Comparison of ENCODE assay signal across 23 cellular contexts in the genomic region with DNA sequence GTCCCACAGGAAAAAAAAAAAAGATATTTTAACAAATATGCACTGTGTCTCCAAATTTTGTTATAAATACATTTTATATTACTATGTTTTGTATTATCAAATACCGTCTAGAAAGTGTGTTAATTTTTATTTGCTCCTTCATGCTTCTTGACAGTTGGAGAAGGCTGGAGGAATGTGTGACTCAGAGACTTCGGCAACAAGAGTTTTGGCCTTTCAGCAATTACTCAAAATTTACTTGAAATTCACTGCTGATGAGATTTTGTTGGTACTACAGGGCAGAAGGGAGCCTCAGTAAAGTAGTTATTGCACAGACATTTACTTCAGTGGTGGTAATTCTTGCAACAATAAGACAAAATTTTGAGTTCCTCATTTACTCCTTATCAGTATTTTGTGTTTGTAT.
DNase-seq lines count a peak whose midpoint lies in the region; ATAC-seq, FAIRE-seq and TF ChIP-seq lines count a peak whose summit lies in the region.
"Had no signal": no experiment of that assay in that cellular context is flagged by ENCODE, and none has a peak within 500 bp of the region (broad histone marks: within the 10 kb centered on the region; RNA-seq: fewer than 3 reads in every experiment).

No MANE protein-coding gene starts in this region.

- H3K9me3 Mint-ChIP-seq in astrocyte (ENCODE audit: unreplicated experiment) (no peaks in the 10 kb centered on the region), glutamatergic neuron (ENCODE audit: unreplicated experiment) (no peaks in the 10 kb centered on the region)
- H3K9me3 Mint-ChIP-seq: activated CD4-positive, alpha-beta memory T cell treated with anti-CD3 and anti-CD28 coated beads, Interleukin-2, amount 10 ng/mL, durations not matched to agents 7 days and 5 days had no signal

- H3K9me3 ChIP-seq in astrocyte (ENCODE audit: insufficient read depth, low read depth, low read length), result no peaks in the 10 kb centered on the region
- H3K9me3 ChIP-seq: BLaER1, gastroesophageal sphincter, psoas muscle, thoracic aorta had no signal

- no peaks in the 10 kb centered on the region for H3K27me3 ChIP-seq in astrocyte (ENCODE audit: insufficient read depth, low read length)
- H3K27me3 ChIP-seq: BLaER1, gastroesophageal sphincter had no signal

- TF ChIP-seq CTCF in astrocyte (IDR thresholded peaks at IDR 0.05; ENCODE audit: insufficient read depth, low read depth, low read length) (no peak), glutamatergic neuron (IDR thresholded peaks at IDR 0.05; ENCODE audit: partially characterized antibody, unreplicated experiment) (no peak)

- H3K36me3 Mint-ChIP-seq in astrocyte (ENCODE audit: low read depth, unreplicated experiment) (no peaks in the 10 kb centered on the region), glutamatergic neuron (ENCODE audit: unreplicated experiment) (no peaks in the 10 kb centered on the region)
- H3K36me3 Mint-ChIP-seq: stimulated activated naive B cell treated with anti-CD40 and anti-IgM and Interleukin-4, amounts not matched to agents 10 μg/mL and 1 μg/mL and 100 μg/mL, for 72 hours had no signal

- no peak overlapping the region for H3K27ac Mint-ChIP-seq in astrocyte (ENCODE audit: unreplicated experiment)
- H3K27ac Mint-ChIP-seq in glutamatergic neuron (ENCODE audit: unreplicated experiment), result no peak overlapping the region
- H3K27ac Mint-ChIP-seq: activated CD4-positive, alpha-beta memory T cell treated with anti-CD3 and anti-CD28 coated beads, Interleukin-2, amount 10 ng/mL, durations not matched to agents 7 days and 5 days; stimulated activated naive B cell treated with anti-CD40 and anti-IgM and Interleukin-4, amounts not matched to agents 10 μg/mL and 1 μg/mL and 100 μg/mL, for 72 hours had no signal

- H4K20me1 ChIP-seq in astrocyte (ENCODE audit: insufficient read depth, low read length), result no peaks in the 10 kb centered on the region
- H4K20me1 ChIP-seq: BLaER1 had no signal

- H3K4me1 ChIP-seq in astrocyte (ENCODE audit: insufficient read depth, low read length), result no peaks in the 10 kb centered on the region
- H3K4me1 ChIP-seq: BLaER1, gastroesophageal sphincter, psoas muscle had no signal

- H3K79me2 ChIP-seq in astrocyte (ENCODE audit: insufficient read depth, low read length), result no peaks in the 10 kb centered on the region

- H3K9ac ChIP-seq in astrocyte (ENCODE audit: low read length), result no peak overlapping the region
- H3K9ac ChIP-seq: BLaER1 had no signal

- no peak for ATAC-seq in GM19023 (IDR thresholded peaks at IDR 0.05; ENCODE audit: unreplicated experiment)
- ATAC-seq: gastroesophageal sphincter; psoas muscle; stimulated activated naive B cell treated with anti-CD40 and anti-IgM and Interleukin-4, amounts not matched to agents 10 μg/mL and 1 μg/mL and 100 μg/mL, for 72 hours had no signal

- FAIRE-seq in astrocyte (lab: Jason Lieb, UNC), result no peak
- FAIRE-seq: small intestine had no signal

- DNase-seq in DMS53 (lab: John Stamatoyannopoulos, UW), result peak; percentile 15
- no peak for DNase-seq in DMS53 treated with DMSO at 0.1 percent for 48 hours (lab: John Stamatoyannopoulos, UW; ENCODE audit: unreplicated experiment)
- peak; percentile 24 for DNase-seq in astrocyte (ENCODE audit: low read depth)
- DNase-seq in glomerular visceral epithelial cell (ENCODE audit: extremely low spot score), result peak; percentile 8
- DNase-seq in HK-2 (ENCODE audit: unreplicated experiment), result no peak
- DNase-seq in dermis blood vessel endothelial cell, result no peak
- no peak for DNase-seq in glutamatergic neuron
- DNase-seq: activated CD4-positive, alpha-beta memory T cell treated with anti-CD3 and anti-CD28 coated beads, Interleukin-2, amount 10 ng/mL, durations not matched to agents 7 days and 5 days; activated gamma-delta T cell treated with Interleukin-2 at 50 U/mL for 16 hours; NCI-H146; NCI-H2171; NCI-H69; psoas muscle; small intestine; stimulated activated CD4-positive, alpha-beta T cell treated with anti-CD3 and anti-CD28 coated beads, Interleukin-2, amount 100 ng/mL, for 48 hours; stimulated activated naive B cell treated with anti-CD40 and anti-IgM and Interleukin-4, amounts not matched to agents 10 μg/mL and 1 μg/mL and 100 μg/mL, for 72 hours; SW 1271 had no signal

- H3K4me3 Mint-ChIP-seq in astrocyte (ENCODE audit: unreplicated experiment) (no peak overlapping the region), glutamatergic neuron (ENCODE audit: unreplicated experiment) (no peak overlapping the region)
- H3K4me3 Mint-ChIP-seq: activated CD4-positive, alpha-beta memory T cell treated with anti-CD3 and anti-CD28 coated beads, Interleukin-2, amount 10 ng/mL, durations not matched to agents 7 days and 5 days; stimulated activated naive B cell treated with anti-CD40 and anti-IgM and Interleukin-4, amounts not matched to agents 10 μg/mL and 1 μg/mL and 100 μg/mL, for 72 hours had no signal

- no peak overlapping the region for H3K4me3 ChIP-seq in astrocyte (ENCODE audit: insufficient read depth, low read depth, low read length)
- H3K4me3 ChIP-seq: BLaER1, gastroesophageal sphincter, lung, psoas muscle, thoracic aorta had no signal

- H3K36me3 ChIP-seq in astrocyte (ENCODE audit: insufficient read depth, low read length), result no peaks in the 10 kb centered on the region
- H3K36me3 ChIP-seq: BLaER1, gastroesophageal sphincter, thoracic aorta had no signal

- no peak overlapping the region for H3K4me2 ChIP-seq in astrocyte (ENCODE audit: low read length)
- H3K4me2 ChIP-seq: BLaER1 had no signal

- H2AFZ ChIP-seq in astrocyte (ENCODE audit: low read depth, low read length), result no peak overlapping the region

- H3K4me1 Mint-ChIP-seq in astrocyte (ENCODE audit: low read depth, unreplicated experiment), result peaks cover 12% of the 10 kb centered on the region
- no peaks in the 10 kb centered on the region for H3K4me1 Mint-ChIP-seq in glutamatergic neuron (ENCODE audit: low read depth, unreplicated experiment)
- H3K4me1 Mint-ChIP-seq: activated CD4-positive, alpha-beta memory T cell treated with anti-CD3 and anti-CD28 coated beads, Interleukin-2, amount 10 ng/mL, durations not matched to agents 7 days and 5 days; stimulated activated naive B cell treated with anti-CD40 and anti-IgM and Interleukin-4, amounts not matched to agents 10 μg/mL and 1 μg/mL and 100 μg/mL, for 72 hours had no signal

- H3K27ac ChIP-seq in astrocyte (ENCODE audit: low read depth, low read length), result no peak overlapping the region
- H3K27ac ChIP-seq: 22Rv1, BLaER1, gastroesophageal sphincter, psoas muscle, thoracic aorta had no signal

- H3K27me3 Mint-ChIP-seq in astrocyte (ENCODE audit: low read depth, unreplicated experiment), result no peaks in the 10 kb centered on the region
- H3K27me3 Mint-ChIP-seq in glutamatergic neuron (ENCODE audit: unreplicated experiment), result no peaks in the 10 kb centered on the region
- H3K27me3 Mint-ChIP-seq: activated CD4-positive, alpha-beta memory T cell treated with anti-CD3 and anti-CD28 coated beads, Interleukin-2, amount 10 ng/mL, durations not matched to agents 7 days and 5 days; stimulated activated naive B cell treated with anti-CD40 and anti-IgM and Interleukin-4, amounts not matched to agents 10 μg/mL and 1 μg/mL and 100 μg/mL, for 72 hours had no signal

Comparison
In these comparisons a context has a peak if more than half of its experiments do, and no peak if none do; other contexts are left out.
1. DNase-seq: peak in DMS53 (single experiment), astrocyte (single experiment) and glomerular visceral epithelial cell (single experiment); none in DMS53 treated with DMSO at 0.1 percent for 48 hours (single experiment), HK-2 (single experiment), dermis blood vessel endothelial cell (single experiment) and glutamatergic neuron (single experiment).